Comparison of ENCODE assay signal across 11 cellular contexts in genomic region chr3:126955004-126955790, GRCh38. TPM values are rescaled to one million over a fixed set of nuclear protein-coding genes. Genes with fewer than 3 reads are reported as not detected.
DNase-seq lines count a peak whose midpoint lies in the region; ATAC-seq, FAIRE-seq and TF ChIP-seq lines count a peak whose summit lies in the region.
"Had no signal": no experiment of that assay in that cellular context is flagged by ENCODE, and none has a peak within 500 bp of the region (broad histone marks: within the 10 kb centered on the region; RNA-seq: fewer than 3 reads in every experiment).

No MANE protein-coding gene starts in this region.

- no peak overlapping the region for H3K4me3 ChIP-seq in BE2C (ENCODE audit: low read depth, low read length)
- H3K4me3 ChIP-seq in coronary artery: no peak overlapping the region

- ATAC-seq in GM21526 (IDR thresholded peaks at IDR 0.05; ENCODE audit: low FRiP score, unreplicated experiment) (peak; percentile 84), HG03135 (IDR thresholded peaks at IDR 0.05; ENCODE audit: unreplicated experiment) (peak; percentile 68)

- H3K27me3 Mint-ChIP-seq in progenitor cell of endocrine pancreas: no peaks in the 10 kb centered on the region

- H3K4me1 Mint-ChIP-seq in progenitor cell of endocrine pancreas (ENCODE audit: low read depth): peaks cover 3% of the 10 kb centered on the region
- H3K4me1 Mint-ChIP-seq: CD14-positive monocyte had no signal

- no peak for TF ChIP-seq CTCF in progenitor cell of endocrine pancreas (IDR thresholded peaks at IDR 0.05; ENCODE audit: unreplicated experiment)
- no peak for TF ChIP-seq CTCF in BE2C (IDR thresholded peaks at IDR 0.05; ENCODE audit: low read depth, low read length)
- no peak for TF ChIP-seq CTCF in coronary artery (IDR thresholded peaks at IDR 0.05)

- H3K27ac ChIP-seq in coronary artery: no peak overlapping the region

- peaks cover 1% of the 10 kb centered on the region; the same call in 1 of the 2 replicates for H3K4me1 ChIP-seq in BE2C

- no peaks in the 10 kb centered on the region for H3K36me3 Mint-ChIP-seq in progenitor cell of endocrine pancreas (ENCODE audit: insufficient read depth)
- H3K36me3 Mint-ChIP-seq: CD14-positive monocyte had no signal

- no peak overlapping the region for H3K27ac Mint-ChIP-seq in progenitor cell of endocrine pancreas

- H3K9me3 Mint-ChIP-seq in progenitor cell of endocrine pancreas (ENCODE audit: low read depth): no peaks in the 10 kb centered on the region
- H3K9me3 Mint-ChIP-seq: CD14-positive monocyte had no signal

- DNase-seq in GM18507 (ENCODE audit: extremely low spot score, insufficient read length, low read depth) (peak; percentile 23), germinal center (ENCODE audit: low spot score) (peak; percentile 53), progenitor cell of endocrine pancreas (ENCODE audit: low spot score, unreplicated experiment) (no peak), BE2C (no peak), coronary artery (ENCODE audit: low spot score) (no peak), NCI-H2029 treated with DMSO at 0.1 percent for 48 hours (lab: John Stamatoyannopoulos, UW) (no peak)
- DNase-seq: foreskin fibroblast, NCI-H524 had no signal

- no peaks in the 10 kb centered on the region for H3K27me3 ChIP-seq in BE2C

- H3K36me3 ChIP-seq in BE2C: no peaks in the 10 kb centered on the region

- FAIRE-seq in GM18507 (lab: Jason Lieb, UNC): peak; percentile 88

- no peaks in the 10 kb centered on the region for H3K9me3 ChIP-seq in BE2C

- H3K4me3 Mint-ChIP-seq in progenitor cell of endocrine pancreas (ENCODE audit: low read depth): no peak overlapping the region

RNA-seq across cellular contexts. Expression of gene PLXNA1, which starts 27.7 kb away (rescaled TPM):
- total RNA-seq in progenitor cell of endocrine pancreas: 104 and 107 TPM in 2 replicates
- 261 TPM for polyA plus RNA-seq in BE2C (2012; ENCODE audit: insufficient read depth, insufficient read length, low read depth)
- polyA plus RNA-seq: CD14-positive monocyte had no signal

Comparison
In these comparisons a context has a peak if more than half of its experiments do, and no peak if none do; other contexts are left out.
1. DNase-seq: peak in GM18507 (single experiment) and germinal center (single experiment); none in progenitor cell of endocrine pancreas (single experiment), BE2C (single experiment), coronary artery (single experiment) and NCI-H2029 treated with DMSO at 0.1 percent for 48 hours (single experiment).